11 cellular contexts compared by ENCODE assay signal in genomic region chr2:174334278-174334715, GRCh38. TPM values are rescaled to one million over a fixed set of nuclear protein-coding genes. Genes with fewer than 3 reads are reported as not detected.
A peak's percentile ranks its signal among the peaks of the same experiment; 100 is the strongest.
DNase-seq lines count a peak whose midpoint lies in the region; ATAC-seq and TF ChIP-seq lines count a peak whose summit lies in the region.
"Had no signal": no experiment of that assay in that cellular context is flagged by ENCODE, and none has a peak within 500 bp of the region (broad histone marks: within the 10 kb centered on the region; RNA-seq: fewer than 3 reads in every experiment).

No MANE protein-coding gene starts in this region.

- H3K9me3 Mint-ChIP-seq in natural killer cell treated with Interleukin-12 subunit alpha and Interleukin-12 subunit beta and Interleukin-15 and Interleukin-18, amount 100 ng/mL, for 72 hours = no peaks in the 10 kb centered on the region
- no peaks in the 10 kb centered on the region for H3K9me3 Mint-ChIP-seq in natural killer cell
- peaks cover 17% of the 10 kb centered on the region for H3K9me3 Mint-ChIP-seq in glutamatergic neuron (ENCODE audit: unreplicated experiment)
- no peaks in the 10 kb centered on the region for H3K9me3 Mint-ChIP-seq in type B pancreatic cell

- TF ChIP-seq CTCF in natural killer cell (IDR thresholded peaks at IDR 0.05) (no peak), glutamatergic neuron (IDR thresholded peaks at IDR 0.05; ENCODE audit: partially characterized antibody, unreplicated experiment) (no peak), type B pancreatic cell (conservative IDR thresholded peaks at IDR 0.05) (no peak)

- DNase-seq in natural killer cell treated with Interleukin-12 subunit alpha and Interleukin-12 subunit beta and Interleukin-15 and Interleukin-18, amount 100 ng/mL, for 72 hours (ENCODE audit: low spot score) = no peak
- DNase-seq in natural killer cell (no peak), NCI-H2227 treated with DMSO at 0.1 percent for 48 hours (lab: John Stamatoyannopoulos, UW) (peak; percentile 52), glutamatergic neuron (no peak), type B pancreatic cell (ENCODE audit: extremely low spot score, unreplicated experiment) (no peak), left cardiac atrium (no peak), NCI-H748 treated with DMSO at 0.1 percent for 48 hours (lab: John Stamatoyannopoulos, UW) (no peak)
- DNase-seq: activated CD4-positive, alpha-beta T cell treated with anti-CD3 and anti-CD28 coated beads, Interleukin-2, amount 50 U/mL, for 4 hours; body of pancreas; occipital lobe had no signal

- peak overlapping the region; percentile 56 for H3K4me3 Mint-ChIP-seq in natural killer cell treated with Interleukin-12 subunit alpha and Interleukin-12 subunit beta and Interleukin-15 and Interleukin-18, amount 100 ng/mL, for 72 hours
- H3K4me3 Mint-ChIP-seq in natural killer cell (no peak overlapping the region), glutamatergic neuron (ENCODE audit: unreplicated experiment) (peak overlapping the region; percentile 13), type B pancreatic cell (peak overlapping the region; percentile 80)

- H3K27ac Mint-ChIP-seq in natural killer cell treated with Interleukin-12 subunit alpha and Interleukin-12 subunit beta and Interleukin-15 and Interleukin-18, amount 100 ng/mL, for 72 hours = no peak overlapping the region
- peak overlapping the region in 1 of 2 donors; percentile 31 for H3K27ac Mint-ChIP-seq in natural killer cell
- H3K27ac Mint-ChIP-seq in glutamatergic neuron (ENCODE audit: unreplicated experiment) = no peak overlapping the region
- no peak overlapping the region for H3K27ac Mint-ChIP-seq in type B pancreatic cell

- intact Hi-C loops in natural killer cell (cut with micrococcal nuclease) = loop anchor here (5.0 kb wide), 1 partner anchor 1748 kb away; the partner anchor contains the start of gene EVX2
- intact Hi-C loops in left cardiac atrium (cut with DNase I) = no loop called here

- peaks cover 1% of the 10 kb centered on the region for H3K36me3 Mint-ChIP-seq in natural killer cell treated with Interleukin-12 subunit alpha and Interleukin-12 subunit beta and Interleukin-15 and Interleukin-18, amount 100 ng/mL, for 72 hours
- H3K36me3 Mint-ChIP-seq in natural killer cell (no peaks in the 10 kb centered on the region), glutamatergic neuron (ENCODE audit: unreplicated experiment) (no peaks in the 10 kb centered on the region), type B pancreatic cell (no peaks in the 10 kb centered on the region)

- peaks cover 54 to 69% of the 10 kb centered on the region in 2 donors for H3K27me3 Mint-ChIP-seq in natural killer cell treated with Interleukin-12 subunit alpha and Interleukin-12 subunit beta and Interleukin-15 and Interleukin-18, amount 100 ng/mL, for 72 hours
- peaks cover 77 to 80% of the 10 kb centered on the region in 2 donors for H3K27me3 Mint-ChIP-seq in natural killer cell (ENCODE audit: low read depth in 2 of 2)
- H3K27me3 Mint-ChIP-seq in glutamatergic neuron (ENCODE audit: unreplicated experiment) = peaks cover 30% of the 10 kb centered on the region
- H3K27me3 Mint-ChIP-seq in type B pancreatic cell = peaks cover 88% of the 10 kb centered on the region

- no peak for ATAC-seq in natural killer cell treated with Interleukin-12 subunit alpha and Interleukin-12 subunit beta and Interleukin-15 and Interleukin-18, amount 100 ng/mL, for 72 hours
- ATAC-seq in natural killer cell (no peak), left cardiac atrium (no peak), HG03025 (IDR thresholded peaks at IDR 0.05; ENCODE audit: low FRiP score, unreplicated experiment) (no peak)
- ATAC-seq: body of pancreas had no signal

- H3K4me1 Mint-ChIP-seq in natural killer cell treated with Interleukin-12 subunit alpha and Interleukin-12 subunit beta and Interleukin-15 and Interleukin-18, amount 100 ng/mL, for 72 hours (ENCODE audit: low read depth in 2 of 2) = peaks cover 33 to 36% of the 10 kb centered on the region in 2 donors
- H3K4me1 Mint-ChIP-seq in natural killer cell = peaks cover 32 to 49% of the 10 kb centered on the region in 2 donors
- H3K4me1 Mint-ChIP-seq in glutamatergic neuron (ENCODE audit: low read depth, unreplicated experiment) = peaks cover 13% of the 10 kb centered on the region
- peaks cover 23% of the 10 kb centered on the region for H3K4me1 Mint-ChIP-seq in type B pancreatic cell (ENCODE audit: unreplicated experiment)

RNA-seq across cellular contexts. Expression of gene SP9, which starts 0.5 kb away (rescaled TPM):
- total RNA-seq in natural killer cell treated with Interleukin-12 subunit alpha and Interleukin-12 subunit beta and Interleukin-15 and Interleukin-18, amount 100 ng/mL, for 72 hours = not detected
- not detected for total RNA-seq in natural killer cell
- total RNA-seq in glutamatergic neuron (ENCODE audit: unreplicated experiment) = not detected
- 0.56 TPM in 1 of 2 replicates, not detected in the other for total RNA-seq in type B pancreatic cell (ENCODE audit: low replicate concordance)
- total RNA-seq in left cardiac atrium = not detected
- total RNA-seq: body of pancreas had no signal
